2 cellular contexts compared by ENCODE assay signal in genomic region chr3:44464509-44464908, GRCh38.
A peak's percentile ranks its signal among the peaks of the same experiment; 100 is the strongest.
TF ChIP-seq lines count a peak whose summit lies in the region.

No MANE protein-coding gene starts in this region.

TF ChIP-seq in SK-N-SH, 30 proteins besides CTCF, POLR2A, EP300 and RAD21 (continued from another document):
- TF ChIP-seq, protein P1, sequence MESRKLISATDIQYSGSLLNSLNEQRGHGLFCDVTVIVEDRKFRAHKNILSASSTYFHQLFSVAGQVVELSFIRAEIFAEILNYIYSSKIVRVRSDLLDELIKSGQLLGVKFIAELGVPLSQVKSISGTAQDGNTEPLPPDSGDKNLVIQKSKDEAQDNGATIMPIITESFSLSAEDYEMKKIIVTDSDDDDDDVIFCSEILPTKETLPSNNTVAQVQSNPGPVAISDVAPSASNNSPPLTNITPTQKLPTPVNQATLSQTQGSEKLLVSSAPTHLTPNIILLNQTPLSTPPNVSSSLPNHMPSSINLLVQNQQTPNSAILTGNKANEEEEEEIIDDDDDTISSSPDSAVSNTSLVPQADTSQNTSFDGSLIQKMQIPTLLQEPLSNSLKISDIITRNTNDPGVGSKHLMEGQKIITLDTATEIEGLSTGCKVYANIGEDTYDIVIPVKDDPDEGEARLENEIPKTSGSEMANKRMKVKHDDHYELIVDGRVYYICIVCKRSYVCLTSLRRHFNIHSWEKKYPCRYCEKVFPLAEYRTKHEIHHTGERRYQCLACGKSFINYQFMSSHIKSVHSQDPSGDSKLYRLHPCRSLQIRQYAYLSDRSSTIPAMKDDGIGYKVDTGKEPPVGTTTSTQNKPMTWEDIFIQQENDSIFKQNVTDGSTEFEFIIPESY (IDR thresholded peaks at IDR 0.05; ENCODE audit: borderline replicate concordance, low read depth), result no peak
- TF ChIP-seq TAF1 (IDR thresholded peaks at IDR 0.05; ENCODE audit: borderline replicate concordance, low read depth, low read length) (no peak), RFX5 (IDR thresholded peaks at IDR 0.05; ENCODE audit: low read length) (no peak), RXRA (IDR thresholded peaks at IDR 0.05; ENCODE audit: borderline replicate concordance, low read depth) (no peak), USF2 (IDR thresholded peaks at IDR 0.05; ENCODE audit: borderline replicate concordance, low read depth, low read length) (no peak), REST (IDR thresholded peaks at IDR 0.05; ENCODE audit: low read depth, low read length) (no peak), SIN3A (IDR thresholded peaks at IDR 0.05; ENCODE audit: borderline replicate concordance, low read depth, low read length) (no peak), SMC3 (IDR thresholded peaks at IDR 0.05; ENCODE audit: low read depth, low read length) (no peak), FOXJ3 (CRISPR knock-in tag; IDR thresholded peaks at IDR 0.05) (no peak), ELF1 (IDR thresholded peaks at IDR 0.05) (no peak), GABPA (IDR thresholded peaks at IDR 0.05; ENCODE audit: low read depth) (no peak), CHD2 (IDR thresholded peaks at IDR 0.05; ENCODE audit: low read length, partially characterized antibody) (peak; percentile 13), FOSL2 (IDR thresholded peaks at IDR 0.05; ENCODE audit: borderline replicate concordance, low read depth) (no peak), RCOR1 (IDR thresholded peaks at IDR 0.05; ENCODE audit: low read length) (peak; percentile 68; the same call in 1 of the 2 replicates), NFIC (IDR thresholded peaks at IDR 0.05; ENCODE audit: borderline replicate concordance) (no peak), TCF12 (IDR thresholded peaks at IDR 0.05) (0 out of 2 replicates have a peak, but pooled peaks have one; percentile 16)
- TF ChIP-seq, protein P2, sequence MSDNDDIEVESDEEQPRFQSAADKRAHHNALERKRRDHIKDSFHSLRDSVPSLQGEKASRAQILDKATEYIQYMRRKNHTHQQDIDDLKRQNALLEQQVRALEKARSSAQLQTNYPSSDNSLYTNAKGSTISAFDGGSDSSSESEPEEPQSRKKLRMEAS (IDR thresholded peaks at IDR 0.05; ENCODE audit: low read depth), result no peak
- TF ChIP-seq, protein P3, sequence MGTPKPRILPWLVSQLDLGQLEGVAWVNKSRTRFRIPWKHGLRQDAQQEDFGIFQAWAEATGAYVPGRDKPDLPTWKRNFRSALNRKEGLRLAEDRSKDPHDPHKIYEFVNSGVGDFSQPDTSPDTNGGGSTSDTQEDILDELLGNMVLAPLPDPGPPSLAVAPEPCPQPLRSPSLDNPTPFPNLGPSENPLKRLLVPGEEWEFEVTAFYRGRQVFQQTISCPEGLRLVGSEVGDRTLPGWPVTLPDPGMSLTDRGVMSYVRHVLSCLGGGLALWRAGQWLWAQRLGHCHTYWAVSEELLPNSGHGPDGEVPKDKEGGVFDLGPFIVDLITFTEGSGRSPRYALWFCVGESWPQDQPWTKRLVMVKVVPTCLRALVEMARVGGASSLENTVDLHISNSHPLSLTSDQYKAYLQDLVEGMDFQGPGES (IDR thresholded peaks at IDR 0.05; ENCODE audit: low read depth, low read length), result no peak

TF ChIP-seq in SK-N-SH treated with all-trans-retinoic acid at 6 μM for 48 hours, 23 proteins besides CTCF, POLR2A, EP300 and RAD21 (continued from another document):
- TF ChIP-seq, protein P4, sequence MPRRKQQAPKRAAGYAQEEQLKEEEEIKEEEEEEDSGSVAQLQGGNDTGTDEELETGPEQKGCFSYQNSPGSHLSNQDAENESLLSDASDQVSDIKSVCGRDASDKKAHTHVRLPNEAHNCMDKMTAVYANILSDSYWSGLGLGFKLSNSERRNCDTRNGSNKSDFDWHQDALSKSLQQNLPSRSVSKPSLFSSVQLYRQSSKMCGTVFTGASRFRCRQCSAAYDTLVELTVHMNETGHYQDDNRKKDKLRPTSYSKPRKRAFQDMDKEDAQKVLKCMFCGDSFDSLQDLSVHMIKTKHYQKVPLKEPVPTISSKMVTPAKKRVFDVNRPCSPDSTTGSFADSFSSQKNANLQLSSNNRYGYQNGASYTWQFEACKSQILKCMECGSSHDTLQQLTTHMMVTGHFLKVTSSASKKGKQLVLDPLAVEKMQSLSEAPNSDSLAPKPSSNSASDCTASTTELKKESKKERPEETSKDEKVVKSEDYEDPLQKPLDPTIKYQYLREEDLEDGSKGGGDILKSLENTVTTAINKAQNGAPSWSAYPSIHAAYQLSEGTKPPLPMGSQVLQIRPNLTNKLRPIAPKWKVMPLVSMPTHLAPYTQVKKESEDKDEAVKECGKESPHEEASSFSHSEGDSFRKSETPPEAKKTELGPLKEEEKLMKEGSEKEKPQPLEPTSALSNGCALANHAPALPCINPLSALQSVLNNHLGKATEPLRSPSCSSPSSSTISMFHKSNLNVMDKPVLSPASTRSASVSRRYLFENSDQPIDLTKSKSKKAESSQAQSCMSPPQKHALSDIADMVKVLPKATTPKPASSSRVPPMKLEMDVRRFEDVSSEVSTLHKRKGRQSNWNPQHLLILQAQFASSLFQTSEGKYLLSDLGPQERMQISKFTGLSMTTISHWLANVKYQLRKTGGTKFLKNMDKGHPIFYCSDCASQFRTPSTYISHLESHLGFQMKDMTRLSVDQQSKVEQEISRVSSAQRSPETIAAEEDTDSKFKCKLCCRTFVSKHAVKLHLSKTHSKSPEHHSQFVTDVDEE (CRISPR knock-in tag; IDR thresholded peaks at IDR 0.05), result no peak
- no peak for TF ChIP-seq ZNF565 (CRISPR knock-in tag; conservative IDR thresholded peaks at IDR 0.05; ENCODE audit: low read depth)
- no peak for TF ChIP-seq BACH2 (CRISPR knock-in tag; IDR thresholded peaks at IDR 0.05; ENCODE audit: borderline replicate concordance)
- TF ChIP-seq TOX (CRISPR knock-in tag; IDR thresholded peaks at IDR 0.05; ENCODE audit: borderline replicate concordance), result no peak
- no peak for TF ChIP-seq RARB (CRISPR knock-in tag; IDR thresholded peaks at IDR 0.05)
- TF ChIP-seq CSDC2 (CRISPR knock-in tag; IDR thresholded peaks at IDR 0.05), result no peak
- TF ChIP-seq ARNTL (CRISPR knock-in tag; IDR thresholded peaks at IDR 0.05; ENCODE audit: borderline replicate concordance, low read depth), result no peak
- no peak for TF ChIP-seq GLIS3 (CRISPR knock-in tag; IDR thresholded peaks at IDR 0.05)
- no peak for TF ChIP-seq ZNF70 (CRISPR knock-in tag; IDR thresholded peaks at IDR 0.05)
- TF ChIP-seq PPARA (CRISPR knock-in tag; IDR thresholded peaks at IDR 0.05; ENCODE audit: borderline replicate concordance), result no peak
- TF ChIP-seq OSR1 (CRISPR knock-in tag; IDR thresholded peaks at IDR 0.05), result no peak
- TF ChIP-seq CREB5 (CRISPR knock-in tag; IDR thresholded peaks at IDR 0.05; ENCODE audit: low read depth), result no peak
- no peak for TF ChIP-seq TCF4 (CRISPR knock-in tag; IDR thresholded peaks at IDR 0.05; ENCODE audit: borderline replicate concordance)
- TF ChIP-seq SNAI2 (CRISPR knock-in tag; IDR thresholded peaks at IDR 0.05), result no peak
- no peak for TF ChIP-seq ISL1 (CRISPR knock-in tag; IDR thresholded peaks at IDR 0.05)
- no peak for TF ChIP-seq ZFP30 (CRISPR knock-in tag; IDR thresholded peaks at IDR 0.05)
